9 cellular contexts compared by ENCODE assay signal in genomic region chr1:66445492-66446181, GRCh38.
DNase-seq lines count a peak whose midpoint lies in the region; ATAC-seq and TF ChIP-seq lines count a peak whose summit lies in the region.
"Had no signal": no experiment of that assay in that cellular context is flagged by ENCODE, and none has a peak within 500 bp of the region (broad histone marks: within the 10 kb centered on the region; RNA-seq: fewer than 3 reads in every experiment).

No MANE protein-coding gene starts in this region.

- H3K27me3 ChIP-seq in trophoblast cell (ENCODE audit: insufficient read depth, low read length): no peaks in the 10 kb centered on the region
- no peaks in the 10 kb centered on the region for H3K27me3 ChIP-seq in H7 (ENCODE audit: control insufficient read depth, insufficient read depth, low read length)
- H3K27me3 ChIP-seq: SJSA1 had no signal

- no peaks in the 10 kb centered on the region for H3K79me2 ChIP-seq in trophoblast cell (ENCODE audit: control insufficient read depth, insufficient read depth, low read length, poor library complexity)

- no peak overlapping the region for H2AK5ac ChIP-seq in trophoblast cell (ENCODE audit: low read length)

- no peak overlapping the region for H3K4me3 Mint-ChIP-seq in glutamatergic neuron (ENCODE audit: unreplicated experiment)

- H3K4me3 ChIP-seq in trophoblast cell (ENCODE audit: low read depth, low read length) (no peak overlapping the region), H7 (ENCODE audit: insufficient read depth, low read depth, low read length) (no peak overlapping the region)
- H3K4me3 ChIP-seq: SJSA1 had no signal

- H3K27ac ChIP-seq in trophoblast cell (ENCODE audit: low read depth, low read length): no peak overlapping the region
- H3K27ac ChIP-seq: SJSA1 had no signal

- no peaks in the 10 kb centered on the region for H3K4me1 ChIP-seq in trophoblast cell (ENCODE audit: control insufficient read depth in 1 of 2, insufficient read depth in 2 of 2, low read length in 2 of 2)

- no peak overlapping the region for H3K14ac ChIP-seq in trophoblast cell (ENCODE audit: low read length)

- no peak overlapping the region for H4K8ac ChIP-seq in trophoblast cell (ENCODE audit: low read depth, low read length)

- no peak overlapping the region for H4K12ac ChIP-seq in trophoblast cell (ENCODE audit: low read depth, low read length)

- no peak overlapping the region for H3K23ac ChIP-seq in trophoblast cell (ENCODE audit: low read length)

- no peak overlapping the region for H2BK5ac ChIP-seq in trophoblast cell (ENCODE audit: low read depth, low read length, poor library complexity)

- no peak overlapping the region for H4K91ac ChIP-seq in trophoblast cell (ENCODE audit: low read depth, low read length)

- no peaks in the 10 kb centered on the region for H3K9me3 ChIP-seq in trophoblast cell (ENCODE audit: insufficient read depth, low read depth, low read length)
- H3K9me3 ChIP-seq: SJSA1 had no signal

- no peaks in the 10 kb centered on the region for H3K79me1 ChIP-seq in trophoblast cell (ENCODE audit: low read length)

- H3K27ac Mint-ChIP-seq in glutamatergic neuron (ENCODE audit: unreplicated experiment): no peak overlapping the region

- peak; percentile 59 for ATAC-seq in HG02970 (IDR thresholded peaks at IDR 0.05; ENCODE audit: low FRiP score, unreplicated experiment)

- no peak overlapping the region for H2BK12ac ChIP-seq in trophoblast cell (ENCODE audit: low read length)

- TF ChIP-seq POLR2A in GM18951 (IDR thresholded peaks at IDR 0.05; ENCODE audit: extremely low read depth, insufficient read depth, insufficient read length): peak; percentile 52

- H3K27me3 Mint-ChIP-seq in glutamatergic neuron (ENCODE audit: unreplicated experiment): no peaks in the 10 kb centered on the region

- H3K36me3 ChIP-seq in trophoblast cell (ENCODE audit: control insufficient read depth in 1 of 2, insufficient read depth in 2 of 2, low read length in 2 of 2) (no peaks in the 10 kb centered on the region), H7 (replicated peaks; ENCODE audit: control insufficient read depth, insufficient read depth, low read length) (no peaks in the 10 kb centered on the region)
- H3K36me3 ChIP-seq: SJSA1 had no signal

- in situ Hi-C loops in GM18951 (cut with MboI; ENCODE audit: low sequenced_read_pairs, unreplicated experiment): loop anchor here (10.0 kb wide), 1 partner anchor 71 kb away; no protein-coding TSS in a partner anchor

- DNase-seq in T-helper 2 cell (peak in 4 of 5 experiments; percentile 8 to 90 (median 21)), trophoblast cell (no peak), NCI-H345 treated with DMSO at 0.1 percent for 48 hours (lab: John Stamatoyannopoulos, UW; ENCODE audit: unreplicated experiment) (no peak), H7 (no peak), glutamatergic neuron (no peak)
- DNase-seq in central memory CD4-positive, alpha-beta T cell: peak; percentile 48

- H2BK120ac ChIP-seq in trophoblast cell (ENCODE audit: insufficient read depth, low read length, poor library complexity): no peak overlapping the region

- H3K36me3 Mint-ChIP-seq in glutamatergic neuron (ENCODE audit: unreplicated experiment): no peaks in the 10 kb centered on the region

- WGBS in trophoblast cell (ENCODE audit: extremely low coverage, insufficient coverage, insufficient read length): no CpG with 5 or more reads among the region's 5 CpGs

- no peak overlapping the region for H3K4ac ChIP-seq in trophoblast cell (ENCODE audit: low read depth, low read length)

- no peak overlapping the region for H3K9ac ChIP-seq in trophoblast cell (ENCODE audit: low read length)

- no peak for TF ChIP-seq CTCF in glutamatergic neuron (IDR thresholded peaks at IDR 0.05; ENCODE audit: partially characterized antibody, unreplicated experiment)

- H3K9me3 Mint-ChIP-seq in glutamatergic neuron (ENCODE audit: unreplicated experiment): no peaks in the 10 kb centered on the region

- no peak overlapping the region for H3K18ac ChIP-seq in trophoblast cell (ENCODE audit: low read length)

- H2AFZ ChIP-seq in trophoblast cell (ENCODE audit: insufficient read depth, low read length, poor library complexity): peak overlapping the region; percentile 70

- H3K4me1 Mint-ChIP-seq in glutamatergic neuron (ENCODE audit: low read depth, unreplicated experiment): peaks cover 14% of the 10 kb centered on the region

- H3K4me2 ChIP-seq in trophoblast cell (ENCODE audit: low read length): no peak overlapping the region

Comparison
In these comparisons a context has a peak if more than half of its experiments do, and no peak if none do; other contexts are left out.
1. DNase-seq: peak in T-helper 2 cell (4 of 5) and central memory CD4-positive, alpha-beta T cell (single experiment); none in trophoblast cell (0 of 2), NCI-H345 treated with DMSO at 0.1 percent for 48 hours (single experiment), H7 (single experiment) and glutamatergic neuron (single experiment).